13 cellular contexts compared by ENCODE assay signal in genomic region chr17:82831818-82832200, GRCh38.
"Had no signal": no experiment of that assay in that cellular context is flagged by ENCODE, and none has a peak within 500 bp of the region (broad histone marks: within the 10 kb centered on the region; RNA-seq: fewer than 3 reads in every experiment).

No MANE protein-coding gene starts in this region.

- H3K27ac ChIP-seq: esophagus muscularis mucosa, parathyroid adenoma, transverse colon had no signal

- H3K27me3 ChIP-seq: dorsolateral prefrontal cortex, esophagus muscularis mucosa, transverse colon had no signal

- H3K4me3 ChIP-seq: dorsolateral prefrontal cortex, esophagus muscularis mucosa, transverse colon had no signal

- H3K36me3 ChIP-seq: transverse colon had no signal

- DNase-seq: activated CD4-positive, alpha-beta T cell treated with anti-CD3 and anti-CD28 coated beads, Interleukin-2, amount 10 ng/mL, durations not matched to agents 24 days and 14 days; activated CD8-positive, alpha-beta memory T cell treated with anti-CD3 and anti-CD28 coated beads for 24 hours; islet precursor cell; small intestine; transverse colon had no signal

- H3K27ac Mint-ChIP-seq: activated CD4-positive, alpha-beta T cell treated with anti-CD3 and anti-CD28 coated beads, Interleukin-2, amount 10 ng/mL, durations not matched to agents 24 days and 14 days; activated naive CD4-positive, alpha-beta T cell treated with anti-CD3 and anti-CD28 coated beads, Interleukin-2, amount 50 U/mL, for 24 hours; activated T-helper 2 cell treated with anti-CD3 and anti-CD28 coated beads, Interferon-gamma antibody, Interleukin-2, Interleukin-4, amounts not matched to agents 10 μg/mL and 5 μg/mL and 100 μg/mL, durations not matched to agents 14 hours and 24 hours and 36 hours; stimulated activated memory B cell treated with anti-CD40 and anti-IgM and Interleukin-4, amounts not matched to agents 10 μg/mL and 1 μg/mL and 100 μg/mL, for 72 hours; T-helper 1 cell treated with Interleukin-12 subunit alpha and Interleukin-12 subunit beta and Interleukin-4 antibody, amounts not matched to agents 30 μg/mL and 1 μg/mL, for 36 hours had no signal

- ATAC-seq: stimulated activated memory B cell treated with anti-CD40 and anti-IgM and Interleukin-4, amounts not matched to agents 10 μg/mL and 1 μg/mL and 100 μg/mL, for 72 hours had no signal

- H3K4me1 ChIP-seq: parathyroid adenoma had no signal

- H3K9ac ChIP-seq: parathyroid adenoma had no signal

- H3K27me3 Mint-ChIP-seq: activated CD4-positive, alpha-beta T cell treated with anti-CD3 and anti-CD28 coated beads, Interleukin-2, amount 10 ng/mL, durations not matched to agents 24 days and 14 days; activated naive CD4-positive, alpha-beta T cell treated with anti-CD3 and anti-CD28 coated beads, Interleukin-2, amount 50 U/mL, for 24 hours; central memory CD8-positive, alpha-beta T cell; stimulated activated memory B cell treated with anti-CD40 and anti-IgM and Interleukin-4, amounts not matched to agents 10 μg/mL and 1 μg/mL and 100 μg/mL, for 72 hours had no signal

- H3K9me3 Mint-ChIP-seq: activated naive CD4-positive, alpha-beta T cell treated with anti-CD3 and anti-CD28 coated beads, Interleukin-2, amount 50 U/mL, for 24 hours; central memory CD8-positive, alpha-beta T cell; stimulated activated memory B cell treated with anti-CD40 and anti-IgM and Interleukin-4, amounts not matched to agents 10 μg/mL and 1 μg/mL and 100 μg/mL, for 72 hours had no signal

- H3K4me3 Mint-ChIP-seq: activated CD4-positive, alpha-beta T cell treated with anti-CD3 and anti-CD28 coated beads, Interleukin-2, amount 10 ng/mL, durations not matched to agents 24 days and 14 days; activated naive CD4-positive, alpha-beta T cell treated with anti-CD3 and anti-CD28 coated beads, Interleukin-2, amount 50 U/mL, for 24 hours; central memory CD8-positive, alpha-beta T cell; stimulated activated memory B cell treated with anti-CD40 and anti-IgM and Interleukin-4, amounts not matched to agents 10 μg/mL and 1 μg/mL and 100 μg/mL, for 72 hours; T-helper 1 cell treated with Interleukin-12 subunit alpha and Interleukin-12 subunit beta and Interleukin-4 antibody, amounts not matched to agents 30 μg/mL and 1 μg/mL, for 36 hours had no signal

- H3K9me3 ChIP-seq: esophagus muscularis mucosa, transverse colon had no signal

- H2AFZ ChIP-seq: parathyroid adenoma had no signal

- H3K4me1 Mint-ChIP-seq: activated naive CD4-positive, alpha-beta T cell treated with anti-CD3 and anti-CD28 coated beads, Interleukin-2, amount 50 U/mL, for 24 hours had no signal
